Comparison of ENCODE assay signal across 14 cellular contexts in genomic region chr1:174413632-174414031, GRCh38. TPM values are rescaled to one million over a fixed set of nuclear protein-coding genes. Genes with fewer than 3 reads are reported as not detected.
DNase-seq lines count a peak whose midpoint lies in the region; ATAC-seq and TF ChIP-seq lines count a peak whose summit lies in the region.
"Had no signal": no experiment of that assay in that cellular context is flagged by ENCODE, and none has a peak within 500 bp of the region (broad histone marks: within the 10 kb centered on the region; RNA-seq: fewer than 3 reads in every experiment).

No MANE protein-coding gene starts in this region.

- peaks cover 8% of the 10 kb centered on the region for H3K36me3 Mint-ChIP-seq in nephron progenitor cell (ENCODE audit: low read depth)

- no peak for ATAC-seq in HG03342 (IDR thresholded peaks at IDR 0.05; ENCODE audit: unreplicated experiment)
- ATAC-seq: A549; stimulated activated memory B cell treated with anti-CD40 and anti-IgM and Interleukin-4, amounts not matched to agents 10 μg/mL and 1 μg/mL and 100 μg/mL, for 72 hours had no signal

- DNase-seq in NCI-H2081 (lab: John Stamatoyannopoulos, UW) (peak; percentile 6 to 27), NCI-H2081 treated with DMSO at 0.1 percent for 48 hours (lab: John Stamatoyannopoulos, UW) (no peak), M059J (ENCODE audit: low read depth) (peak; percentile 13), cardiac fibroblast (ENCODE audit: low read depth in 2 of 2) (peak; percentile 12 to 55), nephron progenitor cell (no peak), GM03348 (ENCODE audit: low spot score) (no peak)
- no peak for DNase-seq in activated CD8-positive, alpha-beta memory T cell treated with anti-CD3 and anti-CD28 coated beads, Interleukin-2, amount 50 U/mL, for 4 hours
- DNase-seq: aorta, NCI-H187, SHP77, spleen had no signal

- H3K4me3 ChIP-seq in cardiac fibroblast (replicated peaks in 1 of 2; ENCODE audit: low read depth in 2 of 2, low read length in 2 of 2): no peak overlapping the region
- H3K4me3 ChIP-seq: A549 had no signal

- TF ChIP-seq CTCF in cardiac fibroblast (IDR thresholded peaks at IDR 0.05; ENCODE audit: low read depth, low read length) (peak; percentile 65), nephron progenitor cell (IDR thresholded peaks at IDR 0.05) (peak; percentile 8)

- H3K9me3 Mint-ChIP-seq in nephron progenitor cell: peaks cover 5% of the 10 kb centered on the region

- H3K4me3 Mint-ChIP-seq in nephron progenitor cell: no peak overlapping the region
- H3K4me3 Mint-ChIP-seq: stimulated activated memory B cell treated with anti-CD40 and anti-IgM and Interleukin-4, amounts not matched to agents 10 μg/mL and 1 μg/mL and 100 μg/mL, for 72 hours had no signal

- H3K4me1 Mint-ChIP-seq in nephron progenitor cell: no peaks in the 10 kb centered on the region

- H3K27ac Mint-ChIP-seq in nephron progenitor cell: no peak overlapping the region

- no peaks in the 10 kb centered on the region for H3K27me3 Mint-ChIP-seq in nephron progenitor cell (ENCODE audit: low read depth, poor library complexity)
- H3K27me3 Mint-ChIP-seq: stimulated activated memory B cell treated with anti-CD40 and anti-IgM and Interleukin-4, amounts not matched to agents 10 μg/mL and 1 μg/mL and 100 μg/mL, for 72 hours had no signal

RNA-seq across cellular contexts. Expression of gene GPR52, which starts 34.1 kb away (rescaled TPM):
- total RNA-seq in M059J (2014; rRNA removed; shearing (Covaris generic)): not detected in 2 replicates

Comparison
In these comparisons a context has a peak if more than half of its experiments do, and no peak if none do; other contexts are left out.
1. DNase-seq: peak in NCI-H2081 (2 of 2), M059J (single experiment) and cardiac fibroblast (2 of 2); none in NCI-H2081 treated with DMSO at 0.1 percent for 48 hours (single experiment), nephron progenitor cell (single experiment), activated CD8-positive, alpha-beta memory T cell treated with anti-CD3 and anti-CD28 coated beads, Interleukin-2, amount 50 U/mL, for 4 hours (single experiment) and GM03348 (single experiment).